ENCODE assay signal across 11 cellular contexts in the genomic region with DNA sequence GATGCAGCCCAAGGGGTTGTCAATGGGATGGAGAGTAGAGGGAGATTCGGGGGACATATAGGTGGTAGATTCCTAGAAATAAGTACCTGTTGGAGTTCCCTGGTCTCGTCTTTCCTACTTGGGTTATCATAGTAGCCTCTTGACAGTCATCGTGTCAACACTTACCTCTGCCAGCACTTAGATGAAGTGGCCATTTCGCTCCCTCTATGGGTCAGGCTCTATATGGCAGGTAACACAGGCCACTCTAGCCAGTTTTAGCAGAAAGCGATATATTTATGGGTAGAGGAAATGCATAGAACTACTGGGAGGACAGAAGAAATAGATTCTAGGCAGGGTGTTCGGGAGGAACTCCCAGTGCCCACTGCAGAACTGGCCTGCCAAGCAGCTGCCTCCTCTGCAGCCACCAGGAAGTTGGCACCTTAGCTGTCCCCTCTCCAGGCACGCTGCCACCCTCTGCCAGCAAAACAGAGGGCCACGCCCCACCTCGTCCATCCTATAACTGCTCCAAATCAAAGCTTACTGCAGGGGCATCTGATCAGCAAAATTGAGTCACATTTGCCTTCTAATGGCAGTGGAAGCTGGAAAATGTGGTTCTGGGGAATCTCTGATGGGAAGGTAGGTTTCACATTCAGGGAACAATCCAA.
A peak's percentile ranks its signal among the peaks of the same experiment; 100 is the strongest.
DNase-seq lines count a peak whose midpoint lies in the region; ATAC-seq and TF ChIP-seq lines count a peak whose summit lies in the region.
"Had no signal": no experiment of that assay in that cellular context is flagged by ENCODE, and none has a peak within 500 bp of the region (broad histone marks: within the 10 kb centered on the region; RNA-seq: fewer than 3 reads in every experiment).

No MANE protein-coding gene starts in this region.

- DNase-seq in AML-193 (lab: John Stamatoyannopoulos, UW) (peak; percentile 23 to 25), LNCaP clone FGC (ENCODE audit: low read depth) (peak; percentile 14), epithelial cell of proximal tubule (ENCODE audit: low read depth) (no peak), SKM-1 treated with dmso at 0.1 percent for 144 hours (lab: John Stamatoyannopoulos, UW; ENCODE audit: unreplicated experiment) (no peak), G401 (ENCODE audit: low spot score) (no peak), thyroid gland (no peak)
- DNase-seq in NK-92 treated with Interleukin-12 subunit alpha and Interleukin-12 subunit beta, amount 100 ng/mL, for 24 hours (lab: John Stamatoyannopoulos, UW), result no peak
- DNase-seq: activated naive CD4-positive, alpha-beta T cell treated with anti-CD3 and anti-CD28 coated beads, Interleukin-2, amount 50 U/mL, for 16 hours; islet precursor cell; psoas muscle had no signal

- intact Hi-C loops in thyroid gland (cut with DNase I), result no loop called here

- H3K36me3 ChIP-seq in thyroid gland, result no peaks in the 10 kb centered on the region

- peak; percentile 43 for TF ChIP-seq CTCF in LNCaP clone FGC (IDR thresholded peaks at IDR 0.05; ENCODE audit: control insufficient read depth, extremely low read depth, insufficient read depth)
- peak; percentile 40 for TF ChIP-seq CTCF in epithelial cell of proximal tubule (conservative IDR thresholded peaks at IDR 0.05; ENCODE audit: low read depth, low read length)
- TF ChIP-seq CTCF in thyroid gland (IDR thresholded peaks at IDR 0.05), result no peak

- H3K27me3 ChIP-seq in thyroid gland, result no peaks in the 10 kb centered on the region

- peak; percentile 55 for ATAC-seq in GM18907 (IDR thresholded peaks at IDR 0.05; ENCODE audit: unreplicated experiment)
- ATAC-seq: psoas muscle had no signal

- H3K4me3 ChIP-seq in LNCaP clone FGC (ENCODE audit: low read depth, low read length) (no peak overlapping the region), epithelial cell of proximal tubule (ENCODE audit: low read depth, low read length) (no peak overlapping the region), thyroid gland (replicated peaks in 1 of 3) (no peak overlapping the region)
- H3K4me3 ChIP-seq: psoas muscle had no signal

- 49 to 55% methylated on average over 9 of the region's 9 CpGs for WGBS in thyroid gland, 2 donors

- no peak for TF ChIP-seq POLR2A in thyroid gland (IDR thresholded peaks at IDR 0.05)

- in situ Hi-C loops in G401 (cut with HindIII; ENCODE audit: low sequenced_read_pairs), result no loop called here

- H3K27ac ChIP-seq in thyroid gland, result no peak overlapping the region
- H3K27ac ChIP-seq: psoas muscle had no signal

- no peaks in the 10 kb centered on the region for H3K4me1 ChIP-seq in thyroid gland
- H3K4me1 ChIP-seq: psoas muscle had no signal

- H3K9me3 ChIP-seq in thyroid gland, result no peaks in the 10 kb centered on the region
- H3K9me3 ChIP-seq: psoas muscle had no signal

Comparison
In these comparisons a context has a peak if more than half of its experiments do, and no peak if none do; other contexts are left out.
1. DNase-seq: peak in AML-193 (2 of 2) and LNCaP clone FGC (single experiment); none in epithelial cell of proximal tubule (single experiment), SKM-1 treated with dmso at 0.1 percent for 144 hours (single experiment), G401 (single experiment), NK-92 treated with Interleukin-12 subunit alpha and Interleukin-12 subunit beta, amount 100 ng/mL, for 24 hours (single experiment) and thyroid gland (0 of 2).
2. CTCF ChIP-seq: peak in LNCaP clone FGC (single experiment) and epithelial cell of proximal tubule (single experiment); none in thyroid gland (0 of 6).